ENCODE assay signal across 8 cellular contexts in the genomic region with DNA sequence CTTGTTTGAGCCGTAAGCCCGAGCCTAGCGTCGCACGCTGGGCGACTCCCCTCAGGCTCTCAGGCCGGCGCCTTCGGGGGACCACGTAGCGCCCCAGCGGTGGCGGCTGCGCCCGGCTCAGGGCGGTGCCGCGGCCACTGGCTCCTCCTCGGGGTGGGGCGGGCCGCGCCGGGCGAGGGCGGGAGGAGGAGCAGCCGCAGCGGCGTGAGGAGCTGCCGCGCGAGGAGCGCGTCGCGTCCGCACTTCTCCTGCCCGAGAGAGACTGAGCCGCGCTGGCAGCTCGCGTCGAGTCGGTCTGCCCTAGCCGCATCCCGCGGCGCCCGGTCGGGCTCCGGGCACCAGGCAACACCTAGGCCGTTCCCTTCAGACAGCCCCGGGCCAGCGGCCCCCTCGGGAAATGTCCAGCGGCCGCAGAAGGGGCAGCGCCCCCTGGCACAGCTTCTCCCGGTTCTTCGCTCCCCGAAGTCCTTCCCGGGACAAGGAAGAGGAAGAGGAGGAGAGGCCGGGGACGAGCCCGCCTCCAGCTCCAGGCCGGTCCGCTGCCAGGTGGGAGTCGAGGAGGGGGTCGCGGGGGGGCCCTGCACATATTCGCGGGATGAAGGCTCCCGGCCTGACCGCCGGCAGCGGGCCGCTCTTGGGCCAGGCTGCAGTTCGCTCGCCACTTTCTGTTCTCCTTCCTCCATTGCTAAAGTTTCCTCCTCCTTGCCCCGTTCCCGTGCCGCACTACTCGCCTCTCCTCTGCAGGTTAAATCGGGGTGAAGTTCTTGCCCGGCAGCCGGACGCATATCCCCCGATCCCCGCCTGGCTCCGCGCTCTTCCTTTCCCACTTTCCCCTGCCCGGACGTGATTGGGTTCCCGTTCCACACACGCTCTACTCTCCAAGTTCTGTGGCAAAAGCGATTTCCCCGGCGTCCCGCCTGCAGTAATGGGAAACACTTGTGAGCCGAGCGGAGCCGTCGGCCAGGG. TPM values are rescaled to one million over a fixed set of nuclear protein-coding genes. Genes with fewer than 3 reads are reported as not detected.
DNase-seq lines count a peak whose midpoint lies in the region; ATAC-seq, FAIRE-seq and TF ChIP-seq lines count a peak whose summit lies in the region.

A gene (plus strand): TSS at position 202 of the 966 bp plus-strand sequence. CDS start 196 bp downstream, at position 398.

- H3K4me2 ChIP-seq in fibroblast of lung (ENCODE audit: extremely low read depth, insufficient read depth, low read length) = peak within 1 kb of the TSS; percentile 96

- peak within 1 kb of the TSS; percentile 71 to 97 (median 89) for H3K4me3 ChIP-seq in fibroblast of lung (replicated peaks in 1 of 4; ENCODE audit: control extremely low read depth in 1 of 4, insufficient read depth in 1 of 4, low read depth in 3 of 4, low read length in 4 of 4)

- H3K9ac ChIP-seq in fibroblast of lung (ENCODE audit: insufficient read depth, low read length) = peak within 1 kb of the TSS; percentile 89

- H3K27me3 Mint-ChIP-seq in naive thymus-derived CD8-positive, alpha-beta T cell = peaks cover 4 to 13% (median 8%) of the 10 kb centered on the region in 5 donors
- peaks cover 11 to 26% of the 10 kb centered on the region in 2 donors for H3K27me3 Mint-ChIP-seq in stimulated activated naive B cell treated with anti-CD40 and anti-IgM and Interleukin-4, amounts not matched to agents 10 μg/mL and 1 μg/mL and 100 μg/mL, for 72 hours

- no peaks in the 10 kb centered on the region for H3K27me3 ChIP-seq in fibroblast of lung (ENCODE audit: control insufficient read depth, insufficient read depth, low read length)

- H3K9me3 ChIP-seq in fibroblast of lung (ENCODE audit: control insufficient read depth, insufficient read depth, low read depth, low read length) = no peaks in the 10 kb centered on the region

- FAIRE-seq in RCC 7860 (lab: Jason Lieb, UNC) = no peak

- peak within 1 kb of the TSS; percentile 85 for H3K27ac ChIP-seq in fibroblast of lung (ENCODE audit: insufficient read depth, low read length)

- peak within 1 kb of the TSS; percentile 87 to 96 (median 94) for H3K4me3 Mint-ChIP-seq in naive thymus-derived CD8-positive, alpha-beta T cell
- H3K4me3 Mint-ChIP-seq in stimulated activated naive B cell treated with anti-CD40 and anti-IgM and Interleukin-4, amounts not matched to agents 10 μg/mL and 1 μg/mL and 100 μg/mL, for 72 hours = peak within 1 kb of the TSS; percentile 90 to 98

- POLR2A ChIA-PET in naive thymus-derived CD8-positive, alpha-beta T cell (lab: Charles Lee) = interaction anchor here (0.9 to 2.3 kb wide), 5 partner anchors 9 to 701 kb away, joined by 3 to 10 read pairs (median 5); a partner anchor contains a TSS

- DNase-seq in DMS53 treated with DMSO at 0.1 percent for 48 hours (lab: John Stamatoyannopoulos, UW; ENCODE audit: unreplicated experiment) = peak; percentile 43
- DNase-seq in HuH-7 (ENCODE audit: low spot score) = peak; percentile 87
- DNase-seq in RCC 7860 (ENCODE audit: low spot score) = peak; percentile 65
- DNase-seq in activated T-helper 1 cell treated with anti-CD3 and anti-CD28 coated beads, Interleukin-2, amount 50 U/mL, for 16 hours (ENCODE audit: low read depth in 1 of 2, low spot score in 1 of 2) = peak; percentile 54 to 74
- peak; percentile 74 to 81 for DNase-seq in fibroblast of lung (ENCODE audit: low read depth in 2 of 2)
- DNase-seq in naive thymus-derived CD8-positive, alpha-beta T cell = peak; percentile 65 to 83 (median 76)
- DNase-seq in stimulated activated naive B cell treated with anti-CD40 and anti-IgM and Interleukin-4, amounts not matched to agents 10 μg/mL and 1 μg/mL and 100 μg/mL, for 72 hours = peak; percentile 79

- peak within 1 kb of the TSS; percentile 96 for H2AFZ ChIP-seq in fibroblast of lung (ENCODE audit: low read length)

- peak within 1 kb of the TSS; percentile 62 to 93 (median 82) for H3K27ac Mint-ChIP-seq in naive thymus-derived CD8-positive, alpha-beta T cell
- H3K27ac Mint-ChIP-seq in stimulated activated naive B cell treated with anti-CD40 and anti-IgM and Interleukin-4, amounts not matched to agents 10 μg/mL and 1 μg/mL and 100 μg/mL, for 72 hours = peak within 1 kb of the TSS; percentile 83

- no peaks in the 10 kb centered on the region for H3K9me3 Mint-ChIP-seq in naive thymus-derived CD8-positive, alpha-beta T cell
- no peaks in the 10 kb centered on the region for H3K9me3 Mint-ChIP-seq in stimulated activated naive B cell treated with anti-CD40 and anti-IgM and Interleukin-4, amounts not matched to agents 10 μg/mL and 1 μg/mL and 100 μg/mL, for 72 hours

- H3K4me1 ChIP-seq in fibroblast of lung (ENCODE audit: control insufficient read depth, extremely low read depth, insufficient read depth, low read length) = no peaks in the 10 kb centered on the region

- peaks cover 14% of the 10 kb centered on the region for H3K79me2 ChIP-seq in fibroblast of lung (ENCODE audit: control insufficient read depth, insufficient read depth, low read length)

- peak; percentile 99 for ATAC-seq in GM21528 (IDR thresholded peaks at IDR 0.05; ENCODE audit: low FRiP score, unreplicated experiment)
- peak; percentile 96 to 97 for ATAC-seq in naive thymus-derived CD8-positive, alpha-beta T cell
- peak; percentile 98 for ATAC-seq in stimulated activated naive B cell treated with anti-CD40 and anti-IgM and Interleukin-4, amounts not matched to agents 10 μg/mL and 1 μg/mL and 100 μg/mL, for 72 hours (replicated peaks)

- no peaks in the 10 kb centered on the region for H3K36me3 ChIP-seq in fibroblast of lung (ENCODE audit: control insufficient read depth, insufficient read depth, low read length)

- no peaks in the 10 kb centered on the region for H4K20me1 ChIP-seq in fibroblast of lung (ENCODE audit: control insufficient read depth, extremely low read depth, insufficient read depth, low read length)

- peak; percentile 35 to 48 for TF ChIP-seq CTCF in fibroblast of lung (conservative IDR thresholded peaks at IDR 0.05 in 1 of 2, IDR thresholded peaks at IDR 0.05 in 1 of 2; ENCODE audit: low read depth in 1 of 2, low read length in 2 of 2)

- no peaks in the 10 kb centered on the region for H3K36me3 Mint-ChIP-seq in naive thymus-derived CD8-positive, alpha-beta T cell
- no peaks in the 10 kb centered on the region for H3K36me3 Mint-ChIP-seq in stimulated activated naive B cell treated with anti-CD40 and anti-IgM and Interleukin-4, amounts not matched to agents 10 μg/mL and 1 μg/mL and 100 μg/mL, for 72 hours

- peaks cover 10 to 24% (median 20%) of the 10 kb centered on the region in 4 donors for H3K4me1 Mint-ChIP-seq in naive thymus-derived CD8-positive, alpha-beta T cell
- H3K4me1 Mint-ChIP-seq in stimulated activated naive B cell treated with anti-CD40 and anti-IgM and Interleukin-4, amounts not matched to agents 10 μg/mL and 1 μg/mL and 100 μg/mL, for 72 hours = peaks cover 11 to 24% of the 10 kb centered on the region in 2 donors

RNA-seq across cellular contexts. Expression of the gene that starts here (rescaled TPM):
- total RNA-seq in fibroblast of lung = 29.9 and 33.4 TPM in 2 replicates
- 7.6 and 8.7 TPM in 2 replicates for polyA plus RNA-seq in fibroblast of lung
- polyA plus RNA-seq in fibroblast of lung (2012) = 5.7 and 5.9 TPM in 2 replicates
- 6.7 and 8.1 TPM in 2 replicates for polyA minus RNA-seq in fibroblast of lung (ENCODE audit: low replicate concordance)
- total RNA-seq in naive thymus-derived CD8-positive, alpha-beta T cell = 1 to 10 TPM; 2.9 to 3.3 TPM
- under 1 TPM; 0.15 to 0.90 (median 0.48) TPM for polyA plus RNA-seq in naive thymus-derived CD8-positive, alpha-beta T cell

Comparison
In these comparisons a context has a peak if more than half of its experiments do, and no peak if none do; other contexts are left out.
1. Peak in every context shown above with its lines: DNase-seq, ATAC-seq, H3K4me3 ChIP-seq and H3K27ac ChIP-seq.